22 cellular contexts compared by ENCODE assay signal in genomic region chr10:23499317-23499716, GRCh38.
DNase-seq lines count a peak whose midpoint lies in the region; ATAC-seq and TF ChIP-seq lines count a peak whose summit lies in the region.
"Had no signal": no experiment of that assay in that cellular context is flagged by ENCODE, and none has a peak within 500 bp of the region (broad histone marks: within the 10 kb centered on the region; RNA-seq: fewer than 3 reads in every experiment).

No MANE protein-coding gene starts in this region.

- no peak overlapping the region for H3K27ac Mint-ChIP-seq in activated CD4-positive, alpha-beta T cell treated with anti-CD3 and anti-CD28 coated beads, Interleukin-2, amount 10 ng/mL, durations not matched to agents 24 days and 14 days
- H3K27ac Mint-ChIP-seq: CD4-positive, CD25-positive, alpha-beta regulatory T cell had no signal

- no peaks in the 10 kb centered on the region for H3K9me3 Mint-ChIP-seq in activated CD4-positive, alpha-beta T cell treated with anti-CD3 and anti-CD28 coated beads, Interleukin-2, amount 10 ng/mL, durations not matched to agents 24 days and 14 days

- H3K36me3 Mint-ChIP-seq in activated CD4-positive, alpha-beta T cell treated with anti-CD3 and anti-CD28 coated beads, Interleukin-2, amount 10 ng/mL, durations not matched to agents 24 days and 14 days (ENCODE audit: low read depth), result no peaks in the 10 kb centered on the region
- H3K36me3 Mint-ChIP-seq: CD4-positive, CD25-positive, alpha-beta regulatory T cell had no signal

- no peak overlapping the region for H3K4me3 ChIP-seq in neural cell (ENCODE audit: low read length)
- H3K4me3 ChIP-seq: GM12878 had no signal

- H3K9me3 ChIP-seq in neural cell (ENCODE audit: low read length), result no peaks in the 10 kb centered on the region
- H3K9me3 ChIP-seq: BE2C, SK-N-SH had no signal

- no peaks in the 10 kb centered on the region for H3K4me1 Mint-ChIP-seq in activated CD4-positive, alpha-beta T cell treated with anti-CD3 and anti-CD28 coated beads, Interleukin-2, amount 10 ng/mL, durations not matched to agents 24 days and 14 days
- H3K4me1 Mint-ChIP-seq: CD4-positive, CD25-positive, alpha-beta regulatory T cell had no signal

- no peaks in the 10 kb centered on the region for H3K9me2 ChIP-seq in neural cell (ENCODE audit: insufficient read depth, low read length)
- H3K9me2 ChIP-seq: SK-N-SH had no signal

- H3K36me3 ChIP-seq in neural cell (ENCODE audit: insufficient read depth, low read length), result no peaks in the 10 kb centered on the region
- H3K36me3 ChIP-seq: BE2C had no signal

- no peaks in the 10 kb centered on the region for H4K20me1 ChIP-seq in neural cell (ENCODE audit: insufficient read depth)

- no peak overlapping the region for H3K4me2 ChIP-seq in neural cell (ENCODE audit: low read length)
- H3K4me2 ChIP-seq: SK-N-SH had no signal

- no peak for TF ChIP-seq EP300 in neural cell (conservative IDR thresholded peaks at IDR 0.05; ENCODE audit: poor library complexity, severe bottlenecking)

- DNase-seq in activated CD4-positive, alpha-beta T cell treated with anti-CD3 and anti-CD28 coated beads, Interleukin-2, amount 10 ng/mL, durations not matched to agents 24 days and 14 days, result peak; percentile 47
- DNase-seq in activated CD4-positive, alpha-beta T cell treated with anti-CD3 and anti-CD28 coated beads, Interleukin-2, amount 50 U/mL, for 4 hours, result no peak
- DNase-seq in NCI-H526 (lab: John Stamatoyannopoulos, UW) (peak; percentile 5 to 22), UCSD-AML1 (lab: John Stamatoyannopoulos, UW; ENCODE audit: unreplicated experiment) (no peak)
- DNase-seq: BE2C; CD4-positive, CD25-positive, alpha-beta regulatory T cell; COR-L47; DND-41; GOT3; HCEC 1CT; KG1; NCI-H1092 treated with DMSO at 0.1 percent for 48 hours; NCI-H1930; NCI-H2171; NCI-H446; NCI-H69; SIG-M5; SK-N-SH had no signal

- no peaks in the 10 kb centered on the region for H3F3A ChIP-seq in neural cell (ENCODE audit: insufficient read depth, low read length, poor library complexity, severe bottlenecking)

- peak overlapping the region; percentile 5 for H3K27ac ChIP-seq in neural cell (ENCODE audit: low read length)

- H3K27me3 Mint-ChIP-seq in activated CD4-positive, alpha-beta T cell treated with anti-CD3 and anti-CD28 coated beads, Interleukin-2, amount 10 ng/mL, durations not matched to agents 24 days and 14 days, result peaks cover 11% of the 10 kb centered on the region

- no peak overlapping the region for H3K9ac ChIP-seq in neural cell (ENCODE audit: low read length)
- H3K9ac ChIP-seq: SK-N-SH had no signal

- TF ChIP-seq RAD21 in neural cell (conservative IDR thresholded peaks at IDR 0.05), result no peak

- no peaks in the 10 kb centered on the region for H3K79me2 ChIP-seq in neural cell (replicated peaks; ENCODE audit: insufficient read depth, low read length)

- H3K4me3 Mint-ChIP-seq in activated CD4-positive, alpha-beta T cell treated with anti-CD3 and anti-CD28 coated beads, Interleukin-2, amount 10 ng/mL, durations not matched to agents 24 days and 14 days, result no peak overlapping the region
- H3K4me3 Mint-ChIP-seq: CD4-positive, CD25-positive, alpha-beta regulatory T cell had no signal

- ATAC-seq in GM19463 (IDR thresholded peaks at IDR 0.05; ENCODE audit: unreplicated experiment), result no peak
- ATAC-seq in GM18502 (IDR thresholded peaks at IDR 0.05; ENCODE audit: poor library complexity, unreplicated experiment), result no peak
- ATAC-seq: GM12878 had no signal

- no peak for TF ChIP-seq CTCF in neural cell (IDR thresholded peaks at IDR 0.05; ENCODE audit: poor library complexity, severe bottlenecking)

- no peak overlapping the region for H2AFZ ChIP-seq in neural cell (ENCODE audit: low read depth, low read length)

- no peaks in the 10 kb centered on the region for H3K27me3 ChIP-seq in neural cell (ENCODE audit: insufficient read depth, low read depth, low read length)
- H3K27me3 ChIP-seq: BE2C had no signal

- intact Hi-C loops in activated CD4-positive, alpha-beta T cell treated with anti-CD3 and anti-CD28 coated beads, Interleukin-2, amount 10 ng/mL, durations not matched to agents 24 days and 14 days (cut with micrococcal nuclease), result no loop called here

TF ChIP-seq in neural cell, 6 proteins besides CTCF, POLR2A, EP300 and RAD21:
- TF ChIP-seq EZH2 (IDR thresholded peaks at IDR 0.05; ENCODE audit: borderline replicate concordance, insufficient read depth, low read length, poor library complexity, severe bottlenecking), result no peak
- no peak for TF ChIP-seq REST (IDR thresholded peaks at IDR 0.05; ENCODE audit: borderline replicate concordance)
- TF ChIP-seq SMC3 (conservative IDR thresholded peaks at IDR 0.05; ENCODE audit: poor library complexity), result no peak
- no peak for TF ChIP-seq TAF1 (IDR thresholded peaks at IDR 0.05; ENCODE audit: low read depth)
- TF ChIP-seq POLR2AphosphoS5 (IDR thresholded peaks at IDR 0.05), result no peak
- TF ChIP-seq MXI1 (conservative IDR thresholded peaks at IDR 0.05; ENCODE audit: poor library complexity, severe bottlenecking), result no peak

Comparison
In these comparisons a context has a peak if more than half of its experiments do, and no peak if none do; other contexts are left out.
1. DNase-seq: peak in activated CD4-positive, alpha-beta T cell treated with anti-CD3 and anti-CD28 coated beads, Interleukin-2, amount 10 ng/mL, durations not matched to agents 24 days and 14 days (single experiment) and NCI-H526 (2 of 2); none in activated CD4-positive, alpha-beta T cell treated with anti-CD3 and anti-CD28 coated beads, Interleukin-2, amount 50 U/mL, for 4 hours (0 of 2) and UCSD-AML1 (single experiment).